In the genomic region with DNA sequence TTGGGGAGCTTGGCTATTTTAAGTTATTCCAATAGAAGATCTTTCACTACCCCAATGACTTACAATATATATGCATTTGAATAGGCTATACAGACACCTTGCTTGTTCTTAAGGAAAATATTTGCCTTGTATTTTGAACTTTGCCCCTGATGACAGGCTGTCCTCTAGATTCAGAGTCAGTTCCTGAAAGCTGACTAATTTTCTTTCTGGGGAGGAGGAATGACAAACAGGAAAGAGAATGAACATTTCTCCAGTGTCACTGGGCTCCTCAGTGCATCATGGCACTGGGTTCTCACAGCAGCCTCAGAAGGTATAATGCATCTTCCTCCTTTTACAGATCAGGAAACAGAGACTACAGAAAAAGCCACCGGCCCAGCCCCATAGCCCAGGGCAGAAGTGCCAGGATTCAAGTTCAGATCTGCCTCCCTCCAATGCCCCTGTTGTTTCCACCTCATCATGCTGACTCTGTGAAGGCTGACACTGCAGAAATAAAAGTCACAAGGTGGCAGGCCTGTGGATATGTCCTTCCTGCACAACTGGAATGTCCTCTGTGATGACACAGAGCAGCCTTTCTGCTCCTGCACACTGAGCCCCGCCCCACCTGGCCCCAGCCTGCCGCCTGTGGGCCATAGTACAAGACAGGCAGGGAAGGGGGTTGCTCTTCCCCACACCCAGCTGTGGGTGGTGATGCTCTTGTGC, we compare ENCODE assay signal across 17 cellular contexts. TPM values are rescaled to one million over a fixed set of nuclear protein-coding genes. Genes with fewer than 3 reads are reported as not detected.
A peak's percentile ranks its signal among the peaks of the same experiment; 100 is the strongest.
DNase-seq lines count a peak whose midpoint lies in the region; ATAC-seq and TF ChIP-seq lines count a peak whose summit lies in the region.
"Had no signal": no experiment of that assay in that cellular context is flagged by ENCODE, and none has a peak within 500 bp of the region (broad histone marks: within the 10 kb centered on the region; RNA-seq: fewer than 3 reads in every experiment).

No MANE protein-coding gene starts in this region.

- H3K4me3 Mint-ChIP-seq in CD8-positive, alpha-beta memory T cell = peak overlapping the region in 1 of 7 donors; percentile 1
- no peak overlapping the region for H3K4me3 Mint-ChIP-seq in natural killer cell
- no peak overlapping the region for H3K4me3 Mint-ChIP-seq in stimulated activated naive B cell treated with anti-CD40 and anti-IgM and Interleukin-4, amounts not matched to agents 10 μg/mL and 1 μg/mL and 100 μg/mL, for 72 hours
- H3K4me3 Mint-ChIP-seq: H9, naive B cell had no signal

- H3K4me1 Mint-ChIP-seq in CD8-positive, alpha-beta memory T cell = peaks cover 47 to 58% (median 48%) of the 10 kb centered on the region in 3 donors
- H3K4me1 Mint-ChIP-seq in natural killer cell = peaks cover 78 to 79% of the 10 kb centered on the region in 2 donors
- H3K4me1 Mint-ChIP-seq in stimulated activated naive B cell treated with anti-CD40 and anti-IgM and Interleukin-4, amounts not matched to agents 10 μg/mL and 1 μg/mL and 100 μg/mL, for 72 hours = peaks cover 14 to 15% of the 10 kb centered on the region in 2 donors

- ATAC-seq in natural killer cell (no peak), GM18868 (IDR thresholded peaks at IDR 0.05; ENCODE audit: unreplicated experiment) (no peak)
- ATAC-seq in stimulated activated naive B cell treated with anti-CD40 and anti-IgM and Interleukin-4, amounts not matched to agents 10 μg/mL and 1 μg/mL and 100 μg/mL, for 72 hours (replicated peaks) = no peak

- H3K4me1 ChIP-seq in CD8-positive, alpha-beta memory T cell (ENCODE audit: insufficient read depth, low read length) = peaks cover 18% of the 10 kb centered on the region

- H3K27ac ChIP-seq in CD8-positive, alpha-beta memory T cell (ENCODE audit: low read depth, low read length) = no peak overlapping the region
- H3K27ac ChIP-seq in dorsolateral prefrontal cortex = peak overlapping the region in 32 of 59 donors; percentile 3 to 67 (median 47)
- H3K27ac ChIP-seq: brain microvascular endothelial cell, upper lobe of left lung had no signal

- H3K27me3 Mint-ChIP-seq in CD8-positive, alpha-beta memory T cell = peaks cover 0 to 1% of the 10 kb centered on the region in 2 donors
- no peaks in the 10 kb centered on the region for H3K27me3 Mint-ChIP-seq in natural killer cell (ENCODE audit: low read depth in 2 of 2)
- H3K27me3 Mint-ChIP-seq in stimulated activated naive B cell treated with anti-CD40 and anti-IgM and Interleukin-4, amounts not matched to agents 10 μg/mL and 1 μg/mL and 100 μg/mL, for 72 hours = no peaks in the 10 kb centered on the region

- H3K9me3 Mint-ChIP-seq in CD8-positive, alpha-beta memory T cell = peaks cover 0 to 3% (median 0%) of the 10 kb centered on the region in 5 donors
- no peaks in the 10 kb centered on the region for H3K9me3 Mint-ChIP-seq in natural killer cell
- H3K9me3 Mint-ChIP-seq in stimulated activated naive B cell treated with anti-CD40 and anti-IgM and Interleukin-4, amounts not matched to agents 10 μg/mL and 1 μg/mL and 100 μg/mL, for 72 hours = peaks cover 0 to 1% of the 10 kb centered on the region in 2 donors

- POLR2A ChIA-PET in CD8-positive, alpha-beta memory T cell (lab: Charles Lee) = no interaction called here

- no peaks in the 10 kb centered on the region for H3K9me3 ChIP-seq in CD8-positive, alpha-beta memory T cell (ENCODE audit: low read length)

- peaks cover 7% of the 10 kb centered on the region for H3K36me3 ChIP-seq in CD8-positive, alpha-beta memory T cell (ENCODE audit: insufficient read depth, low read length)
- H3K36me3 ChIP-seq: brain microvascular endothelial cell, upper lobe of left lung had no signal

- peak overlapping the region in 7 of 8 donors; percentile 18 to 88 (median 39) for H3K27ac Mint-ChIP-seq in CD8-positive, alpha-beta memory T cell
- peak overlapping the region; percentile 91 to 95 for H3K27ac Mint-ChIP-seq in natural killer cell
- no peak overlapping the region for H3K27ac Mint-ChIP-seq in stimulated activated naive B cell treated with anti-CD40 and anti-IgM and Interleukin-4, amounts not matched to agents 10 μg/mL and 1 μg/mL and 100 μg/mL, for 72 hours

- DNase-seq in CD8-positive, alpha-beta memory T cell = peak in 1 of 5 donors; percentile 8
- DNase-seq in HuH-7.5 (ENCODE audit: low spot score) (peak; percentile 90), dorsolateral prefrontal cortex (no peak), natural killer cell (no peak), NCI-H2029 treated with DMSO at 0.1 percent for 48 hours (lab: John Stamatoyannopoulos, UW) (no peak), SIG-M5 treated with dmso at 0.1 percent for 504 hours (lab: John Stamatoyannopoulos, UW; ENCODE audit: unreplicated experiment) (no peak)
- no peak for DNase-seq in stimulated activated naive B cell treated with anti-CD40 and anti-IgM and Interleukin-4, amounts not matched to agents 10 μg/mL and 1 μg/mL and 100 μg/mL, for 72 hours
- DNase-seq: brain microvascular endothelial cell; DMS79; glutamatergic neuron; H9; naive B cell; NCI-H1694 treated with DMSO at 0.1 percent for 48 hours; Right ventricle myocardium superior; stimulated activated CD4-positive, alpha-beta T cell treated with anti-CD3 and anti-CD28 coated beads, Interleukin-2, amount 100 ng/mL, for 48 hours had no signal

- H3K27me3 ChIP-seq in CD8-positive, alpha-beta memory T cell (ENCODE audit: insufficient read depth, low read length, poor library complexity, severe bottlenecking) = no peaks in the 10 kb centered on the region
- H3K27me3 ChIP-seq in dorsolateral prefrontal cortex = peaks cover 0 to 9% (median 0%) of the 10 kb centered on the region in 45 donors
- H3K27me3 ChIP-seq: upper lobe of left lung had no signal

- peaks cover 6 to 71% (median 16%) of the 10 kb centered on the region in 3 donors for H3K36me3 Mint-ChIP-seq in CD8-positive, alpha-beta memory T cell
- H3K36me3 Mint-ChIP-seq in natural killer cell = no peaks in the 10 kb centered on the region
- H3K36me3 Mint-ChIP-seq in stimulated activated naive B cell treated with anti-CD40 and anti-IgM and Interleukin-4, amounts not matched to agents 10 μg/mL and 1 μg/mL and 100 μg/mL, for 72 hours = peaks cover 9 to 10% of the 10 kb centered on the region in 2 donors
- H3K36me3 Mint-ChIP-seq: naive B cell had no signal

- CTCF ChIA-PET in CD8-positive, alpha-beta memory T cell (lab: Charles Lee) = no interaction called here

- no peak for TF ChIP-seq CTCF in dorsolateral prefrontal cortex (IDR thresholded peaks at IDR 0.05 in 54 of 56, conservative IDR thresholded peaks at IDR 0.05 in 2 of 56; ENCODE audit: low read depth in 1 of 56, partially characterized antibody in 56 of 56)
- no peak for TF ChIP-seq CTCF in natural killer cell (IDR thresholded peaks at IDR 0.05)

- intact Hi-C loops in dorsolateral prefrontal cortex (cut with DNase I) (no loop called here), natural killer cell (cut with micrococcal nuclease) (no loop called here)

- no peak overlapping the region for H3K4me3 ChIP-seq in CD8-positive, alpha-beta memory T cell (ENCODE audit: low read length)
- H3K4me3 ChIP-seq in dorsolateral prefrontal cortex = no peak overlapping the region
- H3K4me3 ChIP-seq: upper lobe of left lung had no signal

RNA-seq across cellular contexts. Expression of gene TTC22, which starts 6.6 kb away (rescaled TPM):
- total RNA-seq in CD8-positive, alpha-beta memory T cell = 1 to 10 TPM; 2.8 to 2.9 TPM
- 5.6 TPM for polyA plus RNA-seq in CD8-positive, alpha-beta memory T cell
- total RNA-seq in dorsolateral prefrontal cortex (1 to 10 TPM in 32 of 120 experiments, under 1 TPM in 86, not detected in 2; 0.18 to 4.3 (median 0.75) TPM), natural killer cell (10 to 100 TPM; 17.8 to 30.8 (median 26.5) TPM)
- total RNA-seq: Right ventricle myocardium superior had no signal

RNA-seq across cellular contexts. Expression of gene PARS2, which starts 30.2 kb away (rescaled TPM):
- 1 to 10 TPM; 7.9 to 8.2 TPM for total RNA-seq in CD8-positive, alpha-beta memory T cell
- polyA plus RNA-seq in CD8-positive, alpha-beta memory T cell = 3.2 TPM
- total RNA-seq in dorsolateral prefrontal cortex (1 to 10 TPM; 2.5 to 7.0 (median 4.9) TPM), natural killer cell (1 to 10 TPM in 1 of 3 donors, under 1 TPM in 2; 0.95 to 1.4 (median 0.96) TPM)
